7 cellular contexts compared by ENCODE assay signal in genomic region chr2:219207254-219207883, GRCh38. TPM values are rescaled to one million over a fixed set of nuclear protein-coding genes. Genes with fewer than 3 reads are reported as not detected.
DNase-seq lines count a peak whose midpoint lies in the region; ATAC-seq, FAIRE-seq and TF ChIP-seq lines count a peak whose summit lies in the region.

No MANE protein-coding gene starts in this region.

- H3K4me2 ChIP-seq in keratinocyte (ENCODE audit: control insufficient read depth, extremely low read depth, insufficient read depth, low read depth, low read length): peak overlapping the region; percentile 84

- H3K27me3 Mint-ChIP-seq in IgD-negative memory B cell: no peaks in the 10 kb centered on the region

- H3K4me1 Mint-ChIP-seq in IgD-negative memory B cell: peaks cover 11 to 15% (median 11%) of the 10 kb centered on the region in 3 donors

- H3K4me1 ChIP-seq in ascending aorta (peaks cover 0 to 6% of the 10 kb centered on the region in 2 donors), keratinocyte (ENCODE audit: control insufficient read depth, extremely low read depth, insufficient read depth, low read length) (peaks cover 16% of the 10 kb centered on the region), suprapubic skin (peaks cover 26% of the 10 kb centered on the region)

- H3K9me3 Mint-ChIP-seq in IgD-negative memory B cell: no peaks in the 10 kb centered on the region

- no peaks in the 10 kb centered on the region for H3K9me1 ChIP-seq in keratinocyte (ENCODE audit: control insufficient read depth, extremely low read depth, insufficient read depth, low read length)

- peak overlapping the region; percentile 83 to 96 (median 94) for H3K4me3 Mint-ChIP-seq in IgD-negative memory B cell

- no peaks in the 10 kb centered on the region for H4K20me1 ChIP-seq in keratinocyte (ENCODE audit: control insufficient read depth, extremely low read depth, insufficient read depth, low read length)

- TF ChIP-seq POLR2A in suprapubic skin (IDR thresholded peaks at IDR 0.05): no peak

- H3K36me3 Mint-ChIP-seq in IgD-negative memory B cell: no peaks in the 10 kb centered on the region

- no peaks in the 10 kb centered on the region for H3K27me3 ChIP-seq in ascending aorta
- no peaks in the 10 kb centered on the region for H3K27me3 ChIP-seq in keratinocyte (ENCODE audit: control insufficient read depth, extremely low read depth, insufficient read depth, low read length)
- H3K27me3 ChIP-seq in suprapubic skin: no peaks in the 10 kb centered on the region

- peak overlapping the region; percentile 86 to 90 for H3K4me3 ChIP-seq in ascending aorta
- H3K4me3 ChIP-seq in keratinocyte (ENCODE audit: control insufficient read depth in 2 of 3, extremely low read depth in 1 of 3, insufficient read depth in 2 of 3, low read depth in 1 of 3, low read length in 3 of 3): peak overlapping the region; percentile 45 to 63 (median 62)
- peak overlapping the region; percentile 88 for H3K4me3 ChIP-seq in suprapubic skin

- H2AFZ ChIP-seq in keratinocyte (ENCODE audit: control insufficient read depth, low read length): peak overlapping the region; percentile 16

- no peaks in the 10 kb centered on the region for H3K9me3 ChIP-seq in ascending aorta
- H3K9me3 ChIP-seq in keratinocyte (ENCODE audit: control insufficient read depth, low read depth, low read length): no peaks in the 10 kb centered on the region
- no peaks in the 10 kb centered on the region for H3K9me3 ChIP-seq in suprapubic skin

- FAIRE-seq in keratinocyte (lab: Jason Lieb, UNC): no peak

- intact Hi-C loops in ascending aorta (cut with DNase I): loop anchor here (1.0 to 2.0 kb wide), 3 partner anchors 11 to 181 kb away; partner anchors contain the start of genes ABCB6 and DNAJB2

- peak overlapping the region in 2 of 3 donors; percentile 76 to 89 for H3K27ac Mint-ChIP-seq in IgD-negative memory B cell

- dilution Hi-C loops in keratinocyte (cut with MboI; ENCODE audit: extremely low pct_ligation_motif_present, low sequenced_read_pairs): no loop called here

- WGBS in suprapubic skin: 18% methylated on average over 12 of the region's 14 CpGs

- H3K36me3 ChIP-seq in ascending aorta (peaks cover 22 to 28% of the 10 kb centered on the region in 2 donors), keratinocyte (ENCODE audit: control insufficient read depth in 2 of 2, extremely low read depth in 1 of 2, insufficient read depth in 2 of 2, low read length in 2 of 2) (peaks cover 10 to 17% of the 10 kb centered on the region in 2 experiments), suprapubic skin (peaks cover 37% of the 10 kb centered on the region)

- ATAC-seq in HG03571 (IDR thresholded peaks at IDR 0.05; ENCODE audit: unreplicated experiment): no peak
- ATAC-seq in GM19023 (IDR thresholded peaks at IDR 0.05; ENCODE audit: unreplicated experiment): no peak

- H3K27ac ChIP-seq in ascending aorta (peak overlapping the region; percentile 91 to 99), keratinocyte (ENCODE audit: control insufficient read depth, insufficient read depth, low read length) (no peak overlapping the region), suprapubic skin (peak overlapping the region; percentile 94)

- TF ChIP-seq CTCF in ascending aorta (IDR thresholded peaks at IDR 0.05): no peak
- no peak for TF ChIP-seq CTCF in keratinocyte (optimal IDR thresholded peaks at IDR 0.05 in 1 of 3, IDR thresholded peaks at IDR 0.05 in 1 of 3, conservative IDR thresholded peaks at IDR 0.05 in 1 of 3; ENCODE audit: extremely low read depth in 1 of 3, insufficient read depth in 2 of 3, low read length in 3 of 3)
- no peak for TF ChIP-seq CTCF in suprapubic skin (IDR thresholded peaks at IDR 0.05)

- DNase-seq in ascending aorta (ENCODE audit: low spot score in 2 of 2) (peak in 1 of 2 donors; percentile 63), keratinocyte (ENCODE audit: low read depth, low spot score) (no peak), suprapubic skin (ENCODE audit: low spot score in 2 of 2) (peak in 1 of 2 donors; percentile 59), kidney tubule cell (ENCODE audit: low spot score) (no peak)

- H3K9ac ChIP-seq in keratinocyte (ENCODE audit: control insufficient read depth, extremely low read depth, insufficient read depth, low read length): peak overlapping the region; percentile 26

- no peaks in the 10 kb centered on the region for H3K79me2 ChIP-seq in keratinocyte (ENCODE audit: control insufficient read depth, insufficient read depth, low read length)

- no peak for TF ChIP-seq EP300 in suprapubic skin (IDR thresholded peaks at IDR 0.05)

RNA-seq across cellular contexts. Expression of gene ZFAND2B, which starts 0.8 kb away (rescaled TPM):
- 64.8 TPM for polyA plus RNA-seq in IgD-negative memory B cell
- total RNA-seq in ascending aorta: 225 TPM
- 23.2 to 37.7 TPM (median 25.1 TPM) in 3 replicates for polyA plus RNA-seq in keratinocyte
- polyA plus RNA-seq in keratinocyte (2011; ENCODE audit: low read depth): 64.8 TPM
- 22.4 and 32.9 TPM in 2 replicates for polyA plus RNA-seq in keratinocyte (2011; cell fraction: cytosol; rRNA removed)
- polyA plus RNA-seq in keratinocyte (2011; cell fraction: nucleus; rRNA removed): 41.2 and 42.7 TPM in 2 replicates
- 21.5 and 43.1 TPM in 2 replicates for polyA plus RNA-seq in keratinocyte (2012; ENCODE audit: low replicate concordance)
- 24.5 to 39.9 TPM (median 27.6 TPM) in 3 replicates for polyA minus RNA-seq in keratinocyte
- polyA minus RNA-seq in keratinocyte (2011; cell fraction: cytosol; rRNA and poly(A)+ RNA removed): 15.0 TPM
- 9.2 and 9.8 TPM in 2 replicates for polyA minus RNA-seq in keratinocyte (2011; cell fraction: nucleus; rRNA and poly(A)+ RNA removed)
- total RNA-seq in suprapubic skin: 10 to 100 TPM; 48.1 to 84.7 (median 64.4) TPM

RNA-seq across cellular contexts. Expression of gene ABCB6, which starts 11.4 kb away (rescaled TPM):
- 1.2 TPM for polyA plus RNA-seq in IgD-negative memory B cell
- 17.9 TPM for total RNA-seq in ascending aorta
- 6.1 to 11.0 TPM (median 10.5 TPM) in 3 replicates for polyA plus RNA-seq in keratinocyte
- 19.4 TPM for polyA plus RNA-seq in keratinocyte (2011; ENCODE audit: low read depth)
- 2.4 and 2.5 TPM in 2 replicates for polyA plus RNA-seq in keratinocyte (2011; cell fraction: cytosol; rRNA removed)
- 19.6 and 25.7 TPM in 2 replicates for polyA plus RNA-seq in keratinocyte (2011; cell fraction: nucleus; rRNA removed)
- polyA plus RNA-seq in keratinocyte (2012; ENCODE audit: low replicate concordance): 7.7 and 16.2 TPM in 2 replicates
- 12.6 to 16.5 TPM (median 13.1 TPM) in 3 replicates for polyA minus RNA-seq in keratinocyte
- polyA minus RNA-seq in keratinocyte (2011; cell fraction: cytosol; rRNA and poly(A)+ RNA removed): 2.1 TPM
- polyA minus RNA-seq in keratinocyte (2011; cell fraction: nucleus; rRNA and poly(A)+ RNA removed): 8.7 and 12.3 TPM in 2 replicates
- 10 to 100 TPM; 16.3 to 24.0 (median 20.7) TPM for total RNA-seq in suprapubic skin

RNA-seq across cellular contexts. Expression of gene ATG9A, which starts 22.1 kb away (rescaled TPM):
- polyA plus RNA-seq in IgD-negative memory B cell (19.6 TPM), keratinocyte (54.2 to 60.6 TPM (median 58.8 TPM) in 3 replicates)
- total RNA-seq in ascending aorta (135 TPM), suprapubic skin (10 to 100 TPM; 60.3 to 83.9 (median 64.6) TPM)
- 14.6 TPM for polyA plus RNA-seq in keratinocyte (2011; ENCODE audit: low read depth)
- 35.6 and 54.0 TPM in 2 replicates for polyA plus RNA-seq in keratinocyte (2011; cell fraction: cytosol; rRNA removed)
- polyA plus RNA-seq in keratinocyte (2011; cell fraction: nucleus; rRNA removed): 104 and 106 TPM in 2 replicates
- 32.9 and 39.8 TPM in 2 replicates for polyA plus RNA-seq in keratinocyte (2012; ENCODE audit: low replicate concordance)
- 117 to 185 TPM (median 118 TPM) in 3 replicates for polyA minus RNA-seq in keratinocyte
- 49.3 TPM for polyA minus RNA-seq in keratinocyte (2011; cell fraction: cytosol; rRNA and poly(A)+ RNA removed)
- 96.2 and 128 TPM in 2 replicates for polyA minus RNA-seq in keratinocyte (2011; cell fraction: nucleus; rRNA and poly(A)+ RNA removed)

RNA-seq across cellular contexts. Expression of gene ANKZF1, which starts 22.2 kb away (rescaled TPM):
- polyA plus RNA-seq in IgD-negative memory B cell: 31.1 TPM
- 53.1 TPM for total RNA-seq in ascending aorta
- polyA plus RNA-seq in keratinocyte: 20.9 to 41.0 TPM (median 35.1 TPM) in 3 replicates
- polyA plus RNA-seq in keratinocyte (2011; ENCODE audit: low read depth): 47.2 TPM
- 10.6 and 11.5 TPM in 2 replicates for polyA plus RNA-seq in keratinocyte (2011; cell fraction: cytosol; rRNA removed)
- polyA plus RNA-seq in keratinocyte (2011; cell fraction: nucleus; rRNA removed): 134 and 151 TPM in 2 replicates
- polyA plus RNA-seq in keratinocyte (2012; ENCODE audit: low replicate concordance): 17.2 and 39.4 TPM in 2 replicates
- polyA minus RNA-seq in keratinocyte: 17.4 to 26.8 TPM (median 20.2 TPM) in 3 replicates
- 14.4 TPM for polyA minus RNA-seq in keratinocyte (2011; cell fraction: cytosol; rRNA and poly(A)+ RNA removed)
- polyA minus RNA-seq in keratinocyte (2011; cell fraction: nucleus; rRNA and poly(A)+ RNA removed): 27.3 and 35.8 TPM in 2 replicates
- total RNA-seq in suprapubic skin: 100 to 1,000 TPM in 1 of 4 donors, 10 to 100 TPM in 3; 38.6 to 252 (median 61.7) TPM

RNA-seq across cellular contexts. Expression of gene RETREG2, which starts 29.3 kb away (rescaled TPM):
- polyA plus RNA-seq in IgD-negative memory B cell (55.6 TPM), keratinocyte (45.8 to 54.9 TPM (median 51.3 TPM) in 3 replicates)
- total RNA-seq in ascending aorta (83.5 TPM), suprapubic skin (100 to 1,000 TPM in 2 of 4 donors, 10 to 100 TPM in 2; 61.0 to 106 (median 91.9) TPM)
- polyA plus RNA-seq in keratinocyte (2011; ENCODE audit: low read depth): 19.4 TPM
- polyA plus RNA-seq in keratinocyte (2011; cell fraction: cytosol; rRNA removed): 37.1 and 37.2 TPM in 2 replicates
- polyA plus RNA-seq in keratinocyte (2011; cell fraction: nucleus; rRNA removed): 66.2 and 67.1 TPM in 2 replicates
- polyA plus RNA-seq in keratinocyte (2012; ENCODE audit: low replicate concordance): 38.0 and 49.6 TPM in 2 replicates
- 79.1 to 95.1 TPM (median 82.6 TPM) in 3 replicates for polyA minus RNA-seq in keratinocyte
- 45.7 TPM for polyA minus RNA-seq in keratinocyte (2011; cell fraction: cytosol; rRNA and poly(A)+ RNA removed)
- 30.3 and 49.8 TPM in 2 replicates for polyA minus RNA-seq in keratinocyte (2011; cell fraction: nucleus; rRNA and poly(A)+ RNA removed)
